In genomic region chr19:1000591-1001537, GRCh38 we compare ENCODE assay signal across 9 cellular contexts. TPM values are rescaled to one million over a fixed set of nuclear protein-coding genes. Genes with fewer than 3 reads are reported as not detected.
DNase-seq lines count a peak whose midpoint lies in the region; ATAC-seq and TF ChIP-seq lines count a peak whose summit lies in the region.
"Had no signal": no experiment of that assay in that cellular context is flagged by ENCODE, and none has a peak within 500 bp of the region (broad histone marks: within the 10 kb centered on the region; RNA-seq: fewer than 3 reads in every experiment).

No MANE protein-coding gene starts in this region.

- no peak for TF ChIP-seq CTCF in endodermal cell (conservative IDR thresholded peaks at IDR 0.05)
- no peak for TF ChIP-seq CTCF in osteocyte (IDR thresholded peaks at IDR 0.05)

- H3K27ac ChIP-seq in HUES6 (ENCODE audit: low read depth, low read length), result no peak overlapping the region
- H3K27ac ChIP-seq in endodermal cell (ENCODE audit: low read depth, low read length), result no peak overlapping the region

- ATAC-seq in GM19455 (IDR thresholded peaks at IDR 0.05; ENCODE audit: unreplicated experiment) (no peak), HG03469 (IDR thresholded peaks at IDR 0.05; ENCODE audit: unreplicated experiment) (no peak)

- H3K9me3 Mint-ChIP-seq in T-helper 1 cell treated with Interleukin-12 subunit alpha and Interleukin-12 subunit beta and Interleukin-4 antibody, amounts not matched to agents 30 μg/mL and 1 μg/mL, for 36 hours, result no peaks in the 10 kb centered on the region
- H3K9me3 Mint-ChIP-seq in endodermal cell (no peaks in the 10 kb centered on the region), osteocyte (ENCODE audit: unreplicated experiment) (no peaks in the 10 kb centered on the region)

- peaks cover 8% of the 10 kb centered on the region for H3K4me1 ChIP-seq in HUES6 (ENCODE audit: control insufficient read depth, insufficient read depth, low read length)
- H3K4me1 ChIP-seq in endodermal cell (ENCODE audit: control insufficient read depth, insufficient read depth, low read length), result no peaks in the 10 kb centered on the region

- H3K9ac ChIP-seq in HUES6 (ENCODE audit: low read length) (no peak overlapping the region), endodermal cell (ENCODE audit: extremely low read depth, low read length, poor library complexity, severe bottlenecking) (no peak overlapping the region)

- H3K9me3 ChIP-seq in HUES6 (ENCODE audit: control insufficient read depth, insufficient read depth, low read depth, low read length) (no peaks in the 10 kb centered on the region), endodermal cell (ENCODE audit: control insufficient read depth, low read length) (no peaks in the 10 kb centered on the region)

- peak overlapping the region; percentile 21 for H3K4me3 Mint-ChIP-seq in T-helper 1 cell treated with Interleukin-12 subunit alpha and Interleukin-12 subunit beta and Interleukin-4 antibody, amounts not matched to agents 30 μg/mL and 1 μg/mL, for 36 hours
- H3K4me3 Mint-ChIP-seq in endodermal cell (peak overlapping the region; percentile 45), osteocyte (ENCODE audit: unreplicated experiment) (peak overlapping the region; percentile 32)

- no peaks in the 10 kb centered on the region for H3K36me3 Mint-ChIP-seq in T-helper 1 cell treated with Interleukin-12 subunit alpha and Interleukin-12 subunit beta and Interleukin-4 antibody, amounts not matched to agents 30 μg/mL and 1 μg/mL, for 36 hours (ENCODE audit: low read depth)
- H3K36me3 Mint-ChIP-seq in endodermal cell (ENCODE audit: low read depth), result no peaks in the 10 kb centered on the region
- no peaks in the 10 kb centered on the region for H3K36me3 Mint-ChIP-seq in osteocyte (ENCODE audit: unreplicated experiment)

- H3K27me3 ChIP-seq in HUES6 (ENCODE audit: control insufficient read depth, insufficient read depth, low read length) (peaks cover 64% of the 10 kb centered on the region), endodermal cell (ENCODE audit: control insufficient read depth, insufficient read depth, low read length, poor library complexity, severe bottlenecking) (peaks cover 53% of the 10 kb centered on the region)

- DNase-seq in T-helper 1 cell, result no peak
- peak; percentile 76 for DNase-seq in endodermal cell
- no peak for DNase-seq in osteocyte (ENCODE audit: extremely low spot score, unreplicated experiment)
- DNase-seq in cerebellum (ENCODE audit: low spot score), result no peak

- H3K27ac Mint-ChIP-seq in T-helper 1 cell treated with Interleukin-12 subunit alpha and Interleukin-12 subunit beta and Interleukin-4 antibody, amounts not matched to agents 30 μg/mL and 1 μg/mL, for 36 hours, result no peak overlapping the region
- H3K27ac Mint-ChIP-seq in endodermal cell (no peak overlapping the region), osteocyte (ENCODE audit: unreplicated experiment) (no peak overlapping the region)

- H3K36me3 ChIP-seq in HUES6 (ENCODE audit: control insufficient read depth, insufficient read depth, low read length), result no peaks in the 10 kb centered on the region
- H3K36me3 ChIP-seq in endodermal cell (ENCODE audit: control insufficient read depth, insufficient read depth, low read length), result no peaks in the 10 kb centered on the region

- H3K4me3 ChIP-seq in HUES6 (ENCODE audit: low read depth, low read length) (peak overlapping the region; percentile 60), endodermal cell (ENCODE audit: low read length) (no peak overlapping the region)

- 10 to 20% methylated on average over 24 to 73 of the region's 73 CpGs for WGBS in endodermal cell (ENCODE audit: insufficient coverage in 1 of 2, insufficient read length in 1 of 2), 2 experiments

- peaks cover 9% of the 10 kb centered on the region for H3K4me1 Mint-ChIP-seq in T-helper 1 cell treated with Interleukin-12 subunit alpha and Interleukin-12 subunit beta and Interleukin-4 antibody, amounts not matched to agents 30 μg/mL and 1 μg/mL, for 36 hours (ENCODE audit: low read depth)
- H3K4me1 Mint-ChIP-seq in endodermal cell (peaks cover 4% of the 10 kb centered on the region), osteocyte (ENCODE audit: unreplicated experiment) (peaks cover 5% of the 10 kb centered on the region)

- peaks cover 37% of the 10 kb centered on the region for H3K27me3 Mint-ChIP-seq in T-helper 1 cell treated with Interleukin-12 subunit alpha and Interleukin-12 subunit beta and Interleukin-4 antibody, amounts not matched to agents 30 μg/mL and 1 μg/mL, for 36 hours (ENCODE audit: low read depth)
- H3K27me3 Mint-ChIP-seq in endodermal cell (ENCODE audit: insufficient read depth) (peaks cover 53% of the 10 kb centered on the region), osteocyte (ENCODE audit: unreplicated experiment) (peaks cover 34% of the 10 kb centered on the region)

RNA-seq across cellular contexts. Expression of gene GRIN3B, which starts 0.6 kb away (rescaled TPM):
- total RNA-seq in endodermal cell (1 to 10 TPM; 2.0 TPM), osteocyte (0.46 TPM in 1 of 2 replicates, not detected in the other), cerebellum (not detected)
- polyA plus RNA-seq in endodermal cell (2013, experiment 1 of 2), result 0.85 TPM
- 0.50 TPM for polyA plus RNA-seq in endodermal cell (2013, experiment 2 of 2)

RNA-seq across cellular contexts. Expression of gene WDR18, which starts 16.7 kb away (rescaled TPM):
- total RNA-seq in endodermal cell (10 to 100 TPM; 68.6 to 85.6 TPM), osteocyte (60.2 and 61.2 TPM in 2 replicates), cerebellum (30.9 TPM)
- 59.4 TPM for polyA plus RNA-seq in endodermal cell (2013, experiment 1 of 2)
- 62.7 TPM for polyA plus RNA-seq in endodermal cell (2013, experiment 2 of 2)

RNA-seq across cellular contexts. Expression of gene TMEM259, which starts 20.1 kb away (rescaled TPM):
- total RNA-seq in endodermal cell (100 to 1,000 TPM; 157 to 176 TPM), osteocyte (149 and 157 TPM in 2 replicates), cerebellum (37.5 TPM)
- 146 TPM for polyA plus RNA-seq in endodermal cell (2013, experiment 1 of 2)
- 122 TPM for polyA plus RNA-seq in endodermal cell (2013, experiment 2 of 2)

RNA-seq across cellular contexts. Expression of gene RNU6-2, which starts 20.5 kb away (rescaled TPM):
- not detected for total RNA-seq in endodermal cell
- polyA plus RNA-seq in endodermal cell (2013, experiment 1 of 2), result under 0.01 TPM
- under 0.01 TPM for polyA plus RNA-seq in endodermal cell (2013, experiment 2 of 2)
- not detected in 2 replicates for total RNA-seq in osteocyte
- total RNA-seq in cerebellum, result not detected
- total RNA-seq: glomerular endothelial cell had no signal

RNA-seq across cellular contexts. Expression of gene CNN2, which starts 25.5 kb away (rescaled TPM):
- total RNA-seq in endodermal cell (100 to 1,000 TPM; 426 to 469 TPM), osteocyte (318 and 327 TPM in 2 replicates), cerebellum (12.2 TPM)
- polyA plus RNA-seq in endodermal cell (2013, experiment 1 of 2), result 225 TPM
- polyA plus RNA-seq in endodermal cell (2013, experiment 2 of 2), result 200 TPM
